Comparison of ENCODE assay signal across 15 cellular contexts in genomic region chr19:39112338-39112890, GRCh38. TPM values are rescaled to one million over a fixed set of nuclear protein-coding genes. Genes with fewer than 3 reads are reported as not detected.
DNase-seq lines count a peak whose midpoint lies in the region; ATAC-seq, FAIRE-seq and TF ChIP-seq lines count a peak whose summit lies in the region.
"Had no signal": no experiment of that assay in that cellular context is flagged by ENCODE, and none has a peak within 500 bp of the region (broad histone marks: within the 10 kb centered on the region; RNA-seq: fewer than 3 reads in every experiment).

No MANE protein-coding gene starts in this region.

- intact Hi-C loops in K562 (cut with micrococcal nuclease), result no loop called here

- H3K9me3 Mint-ChIP-seq in type B pancreatic cell, result no peaks in the 10 kb centered on the region
- H3K9me3 Mint-ChIP-seq: activated T-cell treated with anti-CD3 and anti-CD28 coated beads, Interleukin-2, amount 50 U/mL, for 72 hours; CD8-positive, alpha-beta memory T cell; nephron had no signal

- peak overlapping the region; percentile 60 for H3K27ac Mint-ChIP-seq in type B pancreatic cell
- H3K27ac Mint-ChIP-seq: activated CD4-positive, alpha-beta T cell treated with anti-CD3 and anti-CD28 coated beads for 36 hours; activated T-cell treated with anti-CD3 and anti-CD28 coated beads, Interleukin-2, amount 50 U/mL, for 72 hours had no signal

- TF ChIP-seq CTCF in K562 (IDR thresholded peaks at IDR 0.05 in 2 of 3, conservative IDR thresholded peaks at IDR 0.05 in 1 of 3; ENCODE audit: insufficient read depth in 2 of 3, low read depth in 1 of 3, low read length in 3 of 3) (no peak), type B pancreatic cell (conservative IDR thresholded peaks at IDR 0.05) (no peak)

- no peaks in the 10 kb centered on the region for H3K79me2 ChIP-seq in K562 (ENCODE audit: control insufficient read depth, insufficient read depth, low read length)

- no peaks in the 10 kb centered on the region for H3K9me3 ChIP-seq in K562 (replicated peaks; ENCODE audit: control insufficient read depth, insufficient read depth, low read depth, low read length)

- 32% methylated on average over 14 of the region's 15 CpGs for WGBS in K562 (ENCODE audit: insufficient coverage, low coverage, missing lambda C conversion rate)

- H3K36me3 Mint-ChIP-seq in type B pancreatic cell, result no peaks in the 10 kb centered on the region
- H3K36me3 Mint-ChIP-seq: CD8-positive, alpha-beta memory T cell had no signal

- DNase-seq in DMS53 (lab: John Stamatoyannopoulos, UW) (peak; percentile 38), DMS53 treated with DMSO at 0.1 percent for 48 hours (lab: John Stamatoyannopoulos, UW; ENCODE audit: unreplicated experiment) (no peak), K562 (ENCODE audit: extremely low read depth in 1 of 4, low spot score in 3 of 4) (no peak), left lobe of liver (ENCODE audit: low spot score) (peak; percentile 96), type B pancreatic cell (ENCODE audit: extremely low spot score, unreplicated experiment) (no peak), dedifferentiated amniotic fluid mesenchymal stem cell (ENCODE audit: extremely low spot score) (no peak)
- DNase-seq: activated CD4-positive, alpha-beta T cell treated with anti-CD3 and anti-CD28 coated beads for 36 hours; activated T-cell treated with anti-CD3 and anti-CD28 coated beads, Interleukin-2, amount 50 U/mL, for 72 hours; CD8-positive, alpha-beta memory T cell; KBM-7; NCI-H1930 had no signal

- ATAC-seq in K562, result no peak
- peak; percentile 92 for ATAC-seq in left lobe of liver
- ATAC-seq in GM18511 (IDR thresholded peaks at IDR 0.05; ENCODE audit: unreplicated experiment), result no peak
- no peak for ATAC-seq in HG03354 (IDR thresholded peaks at IDR 0.05; ENCODE audit: poor library complexity, severe bottlenecking, unreplicated experiment)
- ATAC-seq: activated CD4-positive, alpha-beta T cell treated with anti-CD3 and anti-CD28 coated beads for 36 hours; activated T-cell treated with anti-CD3 and anti-CD28 coated beads, Interleukin-2, amount 50 U/mL, for 72 hours had no signal

- H3K9me1 ChIP-seq in K562 (ENCODE audit: control insufficient read depth, insufficient read depth, low read length), result no peaks in the 10 kb centered on the region

- no peak overlapping the region for H2AFZ ChIP-seq in K562 (ENCODE audit: low read depth, low read length)

- H3K4me3 Mint-ChIP-seq in type B pancreatic cell, result no peak overlapping the region
- H3K4me3 Mint-ChIP-seq: activated CD4-positive, alpha-beta T cell treated with anti-CD3 and anti-CD28 coated beads for 36 hours; activated T-cell treated with anti-CD3 and anti-CD28 coated beads, Interleukin-2, amount 50 U/mL, for 72 hours; CD8-positive, alpha-beta memory T cell; nephron had no signal

- peaks cover 6 to 34% of the 10 kb centered on the region in 2 experiments; a peak in 2 of 5 replicates for H3K27me3 ChIP-seq in K562 (ENCODE audit: control insufficient read depth in 2 of 2, insufficient read depth in 2 of 2, low read length in 2 of 2)

- no peaks in the 10 kb centered on the region for H3K27me3 Mint-ChIP-seq in type B pancreatic cell
- H3K27me3 Mint-ChIP-seq: activated CD4-positive, alpha-beta T cell treated with anti-CD3 and anti-CD28 coated beads for 36 hours had no signal

- peaks cover 0 to 18% of the 10 kb centered on the region in 2 experiments; a peak in 3 of 5 replicates for H3K4me1 ChIP-seq in K562 (replicated peaks in 1 of 2; ENCODE audit: control insufficient read depth in 2 of 2, insufficient read depth in 2 of 2, low read length in 2 of 2)

- no TSS peak for BruUV-seq in K562 (replicated peaks; lab: Mats Ljungman, UMichigan)

- H3K4me1 Mint-ChIP-seq in type B pancreatic cell (ENCODE audit: unreplicated experiment), result peaks cover 5% of the 10 kb centered on the region
- H3K4me1 Mint-ChIP-seq: activated CD4-positive, alpha-beta T cell treated with anti-CD3 and anti-CD28 coated beads for 36 hours had no signal

- CTCF ChIA-PET in K562 (lab: Yijun Ruan, JAX; ENCODE audit: low intra/inter-chr PET ratio), result no interaction called here

- H3K9ac ChIP-seq in K562 (ENCODE audit: insufficient read depth in 1 of 2, low read depth in 2 of 2, low read length in 2 of 2), result peak overlapping the region in 1 of 2 experiments; percentile 43; a peak in 1 of 4 replicates

- POLR2A ChIA-PET in K562 (lab: Yijun Ruan, JAX), result no interaction called here

- in situ Hi-C loops in K562 (cut with MboI), result loop anchor here (10.0 kb wide), 1 partner anchor 148 kb away; no protein-coding TSS in a partner anchor

- H3K27ac ChIP-seq in K562 (ENCODE audit: extremely low read depth, low read depth, low read length), result no peak overlapping the region
- H3K27ac ChIP-seq: 22Rv1 had no signal

- no peaks in the 10 kb centered on the region for H4K20me1 ChIP-seq in K562 (replicated peaks; ENCODE audit: control insufficient read depth, insufficient read depth, low read length)

- no peak for TF ChIP-seq EP300 in K562 (IDR thresholded peaks at IDR 0.05; ENCODE audit: low read length)

- no peaks in the 10 kb centered on the region for H3K36me3 ChIP-seq in K562 (ENCODE audit: control insufficient read depth, insufficient read depth, low read length)

- no peak for FAIRE-seq in K562 (lab: Jason Lieb, UNC)

- no peak overlapping the region for H3K4me3 ChIP-seq in K562

- no peak for TF ChIP-seq RAD21 in K562 (CRISPR knock-in tag; conservative IDR thresholded peaks at IDR 0.05 in 1 of 2, IDR thresholded peaks at IDR 0.05 in 1 of 2)

- H3K4me2 ChIP-seq in K562 (ENCODE audit: insufficient read depth, low read length), result no peak overlapping the region

- no peak for TF ChIP-seq POLR2A in K562 (conservative IDR thresholded peaks at IDR 0.05)

TF ChIP-seq in K562, 482 proteins besides CTCF, POLR2A, EP300 and RAD21 (continues in another document):
- peak in 1 of 2 experiments; percentile 54; a peak in 1 of 4 replicates for TF ChIP-seq KDM1A (IDR thresholded peaks at IDR 0.05)
- TF ChIP-seq ZBTB33 (CRISPR knock-in tag; IDR thresholded peaks at IDR 0.05), result 0 out of 2 replicates have a peak, but pooled peaks have one; percentile 27
- no peak for TF ChIP-seq ELF4 (CRISPR knock-in tag; IDR thresholded peaks at IDR 0.05)
- peak; percentile 80 for TF ChIP-seq ZFP36 (IDR thresholded peaks at IDR 0.05; ENCODE audit: low read depth, low read length, partially characterized antibody)

RNA-seq across cellular contexts. Expression of gene PAK4, which starts 13.2 kb away (rescaled TPM):
- 16.9 and 47.2 TPM in 2 replicates for total RNA-seq in K562 (2011; cell fraction: chromatin; rRNA removed; ENCODE audit: low replicate concordance)
- 23.7 and 25.8 TPM in 2 replicates for total RNA-seq in K562 (2011; cell fraction: nucleolus; rRNA removed)
- 17.7 and 19.4 TPM in 2 replicates for total RNA-seq in K562 (2011; cell fraction: nucleoplasm; rRNA removed)
- total RNA-seq in K562 (2014; rRNA removed), result 5.8 and 9.2 TPM in 2 replicates
- total RNA-seq in K562 (2014; rRNA removed; fragmentation: Illumina TruSeq; extraction: Trizol), result 1.6 and 2.6 TPM in 2 replicates
- 5.4 and 6.3 TPM in 2 replicates for total RNA-seq in K562 (2015; rRNA removed; fragmentation: Illumina TruSeq; extraction: Trizol)
- total RNA-seq in K562 (2021), result 33.1 and 33.5 TPM in 2 replicates
- polyA plus RNA-seq in K562 (2011; rRNA removed), result 6.0 and 12.1 TPM in 2 replicates
- 12.2 and 23.6 TPM in 2 replicates for polyA plus RNA-seq in K562 (2011; cell fraction: cytosol; rRNA removed)
- polyA plus RNA-seq in K562 (2011; cell fraction: nucleus; rRNA removed), result 16.7 and 23.1 TPM in 2 replicates
- 25.3 and 28.8 TPM in 2 replicates for polyA plus RNA-seq in K562 (2012)
- 10.6 and 22.2 TPM in 2 replicates for polyA plus RNA-seq in K562 (2014; fragmentation: Illumina TruSeq; extraction: Trizol)
- polyA plus RNA-seq in K562 (2014; fragmentation: Nextera tagmentation; extraction: Ambion mirVana), result under 1 TPM; 0.21 to 0.46 TPM
- 11.5 and 14.4 TPM in 2 replicates for polyA plus RNA-seq in K562 (2014; rRNA removed)
- 4.8 and 6.7 TPM in 2 replicates for polyA minus RNA-seq in K562 (2011; rRNA and poly(A)+ RNA removed)
- 13.6 and 24.9 TPM in 2 replicates for polyA minus RNA-seq in K562 (2011; cell fraction: cytosol; rRNA and poly(A)+ RNA removed)
- polyA minus RNA-seq in K562 (2011; cell fraction: nucleus; rRNA and poly(A)+ RNA removed), result 6.2 and 7.1 TPM in 2 replicates
- 19.4 TPM for total RNA-seq in left lobe of liver
- total RNA-seq in type B pancreatic cell (ENCODE audit: low replicate concordance), result 52.1 and 64.3 TPM in 2 replicates

RNA-seq across cellular contexts. Expression of gene ACP7, which starts 28.2 kb away (rescaled TPM):
- total RNA-seq in K562 (2011; cell fraction: chromatin; rRNA removed; ENCODE audit: low replicate concordance), result not detected in 2 replicates
- total RNA-seq in K562 (2011; cell fraction: nucleolus; rRNA removed), result not detected in 2 replicates
- not detected in 2 replicates for total RNA-seq in K562 (2011; cell fraction: nucleoplasm; rRNA removed)
- total RNA-seq in K562 (2014; rRNA removed) (not detected in 2 replicates), K562 (2014; rRNA removed; fragmentation: Illumina TruSeq; extraction: Trizol) (not detected in 2 replicates), K562 (2015; rRNA removed; fragmentation: Illumina TruSeq; extraction: Trizol) (not detected in 2 replicates), K562 (2021) (not detected in 2 replicates), left lobe of liver (not detected), type B pancreatic cell (ENCODE audit: low replicate concordance) (0.29 and 0.31 TPM in 2 replicates)
- polyA plus RNA-seq in K562 (2011; rRNA removed) (not detected in 2 replicates), K562 (2014; fragmentation: Illumina TruSeq; extraction: Trizol) (not detected in 2 replicates), K562 (2014; fragmentation: Nextera tagmentation; extraction: Ambion mirVana) (not detected), K562 (2014; rRNA removed) (not detected in 2 replicates)
- not detected in 2 replicates for polyA plus RNA-seq in K562 (2011; cell fraction: cytosol; rRNA removed)
- not detected in 2 replicates for polyA plus RNA-seq in K562 (2011; cell fraction: nucleus; rRNA removed)
- not detected in 2 replicates for polyA plus RNA-seq in K562 (2012)
- polyA minus RNA-seq in K562 (2011; rRNA and poly(A)+ RNA removed), result not detected in 2 replicates
- not detected in 2 replicates for polyA minus RNA-seq in K562 (2011; cell fraction: cytosol; rRNA and poly(A)+ RNA removed)
- not detected in 2 replicates for polyA minus RNA-seq in K562 (2011; cell fraction: nucleus; rRNA and poly(A)+ RNA removed)
- total RNA-seq: activated CD4-positive, alpha-beta T cell treated with anti-CD3 and anti-CD28 coated beads for 36 hours; activated T-cell treated with anti-CD3 and anti-CD28 coated beads, Interleukin-2, amount 50 U/mL, for 72 hours; CD8-positive, alpha-beta memory T cell had no signal

Comparison
In these comparisons a context has a peak if more than half of its experiments do, and no peak if none do; other contexts are left out.
1. DNase-seq: peak in DMS53 (single experiment) and left lobe of liver (single experiment); none in DMS53 treated with DMSO at 0.1 percent for 48 hours (single experiment), K562 (0 of 4), type B pancreatic cell (single experiment) and dedifferentiated amniotic fluid mesenchymal stem cell (single experiment).